ENCODE assay signal across 11 cellular contexts in genomic region chr17:28748852-28749515, GRCh38. TPM values are rescaled to one million over a fixed set of nuclear protein-coding genes. Genes with fewer than 3 reads are reported as not detected.
DNase-seq lines count a peak whose midpoint lies in the region; ATAC-seq and TF ChIP-seq lines count a peak whose summit lies in the region.
"Had no signal": no experiment of that assay in that cellular context is flagged by ENCODE, and none has a peak within 500 bp of the region (broad histone marks: within the 10 kb centered on the region; RNA-seq: fewer than 3 reads in every experiment).

No MANE protein-coding gene starts in this region.

- H3K4me2 ChIP-seq in Karpas-422 (ENCODE audit: low read depth, low read length, poor library complexity, severe bottlenecking) = no peak overlapping the region

- H3K9ac ChIP-seq in Karpas-422 (ENCODE audit: low read length) = no peak overlapping the region

- ATAC-seq in naive thymus-derived CD4-positive, alpha-beta T cell = no peak
- peak; percentile 1 for ATAC-seq in upper lobe of right lung
- ATAC-seq: natural killer cell treated with Interleukin-12 subunit alpha and Interleukin-12 subunit beta and Interleukin-15 and Interleukin-18, amount 100 ng/mL, for 72 hours had no signal

- H3K4me3 ChIP-seq in naive thymus-derived CD4-positive, alpha-beta T cell (ENCODE audit: low read length) = no peak overlapping the region
- H3K4me3 ChIP-seq in upper lobe of right lung (no peak overlapping the region), Karpas-422 (ENCODE audit: low read length) (no peak overlapping the region)

- H3K27ac Mint-ChIP-seq in activated naive CD4-positive, alpha-beta T cell treated with anti-CD3 and anti-CD28 coated beads, Interleukin-2, amount 10 ng/mL, durations not matched to agents 7 days and 5 days = no peak overlapping the region
- peak overlapping the region in 3 of 5 experiments; percentile 60 to 99 (median 83) for H3K27ac Mint-ChIP-seq in brain
- peak overlapping the region in 5 of 9 donors; percentile 2 to 80 (median 24) for H3K27ac Mint-ChIP-seq in naive thymus-derived CD4-positive, alpha-beta T cell
- H3K27ac Mint-ChIP-seq: natural killer cell treated with Interleukin-12 subunit alpha and Interleukin-12 subunit beta and Interleukin-15 and Interleukin-18, amount 100 ng/mL, for 72 hours had no signal

- H3K36me3 ChIP-seq in naive thymus-derived CD4-positive, alpha-beta T cell (ENCODE audit: control insufficient read depth in 2 of 3, insufficient read depth in 3 of 3, low read length in 3 of 3) = peaks cover 0 to 24% (median 0%) of the 10 kb centered on the region in 3 experiments
- H3K36me3 ChIP-seq in upper lobe of right lung (peaks cover 25% of the 10 kb centered on the region), Karpas-422 (ENCODE audit: insufficient read depth, low read length) (peaks cover 14% of the 10 kb centered on the region)

- peaks cover 6 to 24% of the 10 kb centered on the region in 2 donors for H3K4me1 ChIP-seq in naive thymus-derived CD4-positive, alpha-beta T cell (ENCODE audit: control insufficient read depth in 2 of 2, insufficient read depth in 2 of 2, low read length in 2 of 2)
- H3K4me1 ChIP-seq in upper lobe of right lung (peaks cover 49% of the 10 kb centered on the region), Karpas-422 (ENCODE audit: low read length) (peaks cover 19% of the 10 kb centered on the region)

- peak overlapping the region; percentile 15 for H3K4me3 Mint-ChIP-seq in activated naive CD4-positive, alpha-beta T cell treated with anti-CD3 and anti-CD28 coated beads, Interleukin-2, amount 10 ng/mL, durations not matched to agents 7 days and 5 days
- peak overlapping the region in 2 of 5 experiments; percentile 13 to 23 for H3K4me3 Mint-ChIP-seq in brain
- H3K4me3 Mint-ChIP-seq in naive thymus-derived CD4-positive, alpha-beta T cell = no peak overlapping the region
- H3K4me3 Mint-ChIP-seq: natural killer cell treated with Interleukin-12 subunit alpha and Interleukin-12 subunit beta and Interleukin-15 and Interleukin-18, amount 100 ng/mL, for 72 hours had no signal

- H3K27me3 ChIP-seq in naive thymus-derived CD4-positive, alpha-beta T cell (ENCODE audit: control insufficient read depth in 2 of 2, insufficient read depth in 2 of 2, low read length in 2 of 2) = no peaks in the 10 kb centered on the region
- H3K27me3 ChIP-seq in upper lobe of right lung (no peaks in the 10 kb centered on the region), Karpas-422 (ENCODE audit: low read length) (no peaks in the 10 kb centered on the region)

- peaks cover 33% of the 10 kb centered on the region for H4K20me1 ChIP-seq in Karpas-422 (ENCODE audit: insufficient read depth, low read depth, low read length)

- H3K27ac ChIP-seq in naive thymus-derived CD4-positive, alpha-beta T cell (ENCODE audit: low read depth, low read length) = no peak overlapping the region
- peak overlapping the region; percentile 94 for H3K27ac ChIP-seq in upper lobe of right lung
- no peak overlapping the region for H3K27ac ChIP-seq in Karpas-422 (ENCODE audit: low read length)

- H3K79me2 ChIP-seq in Karpas-422 (ENCODE audit: low read length) = peaks cover 34% of the 10 kb centered on the region

- H3K9me3 Mint-ChIP-seq in activated naive CD4-positive, alpha-beta T cell treated with anti-CD3 and anti-CD28 coated beads, Interleukin-2, amount 10 ng/mL, durations not matched to agents 7 days and 5 days = no peaks in the 10 kb centered on the region
- no peaks in the 10 kb centered on the region for H3K9me3 Mint-ChIP-seq in brain
- H3K9me3 Mint-ChIP-seq in naive thymus-derived CD4-positive, alpha-beta T cell = no peaks in the 10 kb centered on the region
- H3K9me3 Mint-ChIP-seq: natural killer cell treated with Interleukin-12 subunit alpha and Interleukin-12 subunit beta and Interleukin-15 and Interleukin-18, amount 100 ng/mL, for 72 hours had no signal

- H3K36me3 Mint-ChIP-seq in activated naive CD4-positive, alpha-beta T cell treated with anti-CD3 and anti-CD28 coated beads, Interleukin-2, amount 10 ng/mL, durations not matched to agents 7 days and 5 days = peaks cover 21% of the 10 kb centered on the region
- H3K36me3 Mint-ChIP-seq in brain = peaks cover 35% of the 10 kb centered on the region
- peaks cover 0 to 6% (median 0%) of the 10 kb centered on the region in 5 donors for H3K36me3 Mint-ChIP-seq in naive thymus-derived CD4-positive, alpha-beta T cell
- H3K36me3 Mint-ChIP-seq: natural killer cell treated with Interleukin-12 subunit alpha and Interleukin-12 subunit beta and Interleukin-15 and Interleukin-18, amount 100 ng/mL, for 72 hours had no signal

- peaks cover 42% of the 10 kb centered on the region for H3K4me1 Mint-ChIP-seq in activated naive CD4-positive, alpha-beta T cell treated with anti-CD3 and anti-CD28 coated beads, Interleukin-2, amount 10 ng/mL, durations not matched to agents 7 days and 5 days
- H3K4me1 Mint-ChIP-seq in brain = peaks cover 52% of the 10 kb centered on the region
- H3K4me1 Mint-ChIP-seq in naive thymus-derived CD4-positive, alpha-beta T cell = peaks cover 0 to 37% (median 21%) of the 10 kb centered on the region in 7 donors

- TF ChIP-seq CTCF in brain (conservative IDR thresholded peaks at IDR 0.05) = no peak
- no peak for TF ChIP-seq CTCF in upper lobe of right lung (IDR thresholded peaks at IDR 0.05)

- CTCF ChIA-PET in activated naive CD4-positive, alpha-beta T cell treated with anti-CD3 and anti-CD28 coated beads, Interleukin-2, amount 10 ng/mL, durations not matched to agents 7 days and 5 days (lab: Charles Lee) = interaction anchor here (0.8 to 15.0 kb wide), 10 partner anchors 14 to 201 kb away, joined by 3 to 415 read pairs (median 3); partner anchors contain the start of genes FLOT2, NEK8, RPL23A and TLCD1
- CTCF ChIA-PET in naive thymus-derived CD4-positive, alpha-beta T cell (lab: Charles Lee) = interaction anchor here (0.6 to 14.7 kb wide), 6 partner anchors 14 to 199 kb away, joined by 3 to 331 read pairs (median 8); partner anchors contain the start of genes NEK8, RPL23A and TLCD1

- no peaks in the 10 kb centered on the region for H3K27me3 Mint-ChIP-seq in activated naive CD4-positive, alpha-beta T cell treated with anti-CD3 and anti-CD28 coated beads, Interleukin-2, amount 10 ng/mL, durations not matched to agents 7 days and 5 days
- H3K27me3 Mint-ChIP-seq in brain = peaks cover 8% of the 10 kb centered on the region
- H3K27me3 Mint-ChIP-seq in naive thymus-derived CD4-positive, alpha-beta T cell = no peaks in the 10 kb centered on the region
- H3K27me3 Mint-ChIP-seq: natural killer cell treated with Interleukin-12 subunit alpha and Interleukin-12 subunit beta and Interleukin-15 and Interleukin-18, amount 100 ng/mL, for 72 hours had no signal

- no peaks in the 10 kb centered on the region for H3K9me3 ChIP-seq in naive thymus-derived CD4-positive, alpha-beta T cell (ENCODE audit: control insufficient read depth in 2 of 3, low read length in 3 of 3)
- no peaks in the 10 kb centered on the region for H3K9me3 ChIP-seq in upper lobe of right lung
- H3K9me3 ChIP-seq in Karpas-422 (ENCODE audit: low read length) = no peaks in the 10 kb centered on the region

- no peak overlapping the region for H2AFZ ChIP-seq in Karpas-422 (ENCODE audit: low read length)

- POLR2A ChIA-PET in naive thymus-derived CD4-positive, alpha-beta T cell (lab: Charles Lee) = interaction anchor here (0.6 to 16.9 kb wide), 4 partner anchors 21 to 122 kb away, joined by 4 to 269 read pairs (median 6); partner anchors contain the start of genes NEK8, RPL23A and TLCD1

- intact Hi-C loops in naive thymus-derived CD4-positive, alpha-beta T cell (cut with micrococcal nuclease) = no loop called here
- intact Hi-C loops in upper lobe of right lung (cut with DNase I) = no loop called here

- DNase-seq in activated naive CD4-positive, alpha-beta T cell treated with anti-CD3 and anti-CD28 coated beads, Interleukin-2, amount 10 ng/mL, durations not matched to agents 7 days and 5 days = no peak
- no peak for DNase-seq in activated naive CD4-positive, alpha-beta T cell treated with anti-CD3 and anti-CD28 coated beads, Interleukin-2, amount 50 U/mL, for 16 hours
- DNase-seq in naive thymus-derived CD4-positive, alpha-beta T cell = no peak
- peak; percentile 66 for DNase-seq in upper lobe of right lung
- no peak for DNase-seq in Karpas-422
- no peak for DNase-seq in HT-29 (ENCODE audit: low spot score)
- DNase-seq in NCI-H524 treated with DMSO at 0.1 percent for 48 hours (lab: John Stamatoyannopoulos, UW) = no peak
- DNase-seq: effector CD8-positive, alpha-beta T cell; NCI-H2081 treated with DMSO at 0.1 percent for 48 hours had no signal

- H3K9me2 ChIP-seq in Karpas-422 (replicated peaks; ENCODE audit: insufficient read depth, low read length) = no peaks in the 10 kb centered on the region

RNA-seq across cellular contexts. Expression of gene TRAF4, which starts 5.2 kb away (rescaled TPM):
- 53.8 TPM for polyA plus RNA-seq in brain (ENCODE audit: insufficient read depth, low read depth, low replicate concordance)
- total RNA-seq in naive thymus-derived CD4-positive, alpha-beta T cell = 100 to 1,000 TPM in 2 of 5 experiments, 10 to 100 TPM in 3; 22.3 to 228 (median 81.6) TPM
- 1 to 10 TPM; 1.3 to 2.3 TPM for polyA plus RNA-seq in naive thymus-derived CD4-positive, alpha-beta T cell
- total RNA-seq in upper lobe of right lung = 65.9 TPM
- total RNA-seq in Karpas-422 (2014; rRNA removed; shearing (Covaris generic); ENCODE audit: low replicate concordance) = 40.1 and 40.7 TPM in 2 replicates
- 295 and 307 TPM in 2 replicates for total RNA-seq in HT-29 (2014; rRNA removed; shearing (Covaris generic))

RNA-seq across cellular contexts. Expression of gene NEK8, which starts 20.4 kb away (rescaled TPM):
- polyA plus RNA-seq in brain (ENCODE audit: insufficient read depth, low read depth, low replicate concordance) = 2.1 TPM
- 10 to 100 TPM in 3 of 5 experiments, 1 to 10 TPM in 2; 7.5 to 12.8 (median 11.3) TPM for total RNA-seq in naive thymus-derived CD4-positive, alpha-beta T cell
- 1 to 10 TPM; 3.3 to 4.5 TPM for polyA plus RNA-seq in naive thymus-derived CD4-positive, alpha-beta T cell
- 8.4 TPM for total RNA-seq in upper lobe of right lung
- total RNA-seq in Karpas-422 (2014; rRNA removed; shearing (Covaris generic); ENCODE audit: low replicate concordance) = 9.4 and 13.8 TPM in 2 replicates
- 13.9 and 15.0 TPM in 2 replicates for total RNA-seq in HT-29 (2014; rRNA removed; shearing (Covaris generic))

RNA-seq across cellular contexts. Expression of gene TLCD1, which starts 23.0 kb away (rescaled TPM):
- polyA plus RNA-seq in brain (ENCODE audit: insufficient read depth, low read depth, low replicate concordance) = 7.0 TPM
- 1 to 10 TPM in 1 of 5 experiments, under 1 TPM in 2, not detected in 2; 0.69 to 3.0 (median 0.79) TPM for total RNA-seq in naive thymus-derived CD4-positive, alpha-beta T cell
- not detected for polyA plus RNA-seq in naive thymus-derived CD4-positive, alpha-beta T cell
- total RNA-seq in upper lobe of right lung = 16.2 TPM
- 2.1 and 3.8 TPM in 2 replicates for total RNA-seq in Karpas-422 (2014; rRNA removed; shearing (Covaris generic); ENCODE audit: low replicate concordance)
- 30.6 and 44.6 TPM in 2 replicates for total RNA-seq in HT-29 (2014; rRNA removed; shearing (Covaris generic))

RNA-seq across cellular contexts. Expression of gene RPL23A, which starts 29.2 kb away (rescaled TPM):
- 1,609 TPM for polyA plus RNA-seq in brain (ENCODE audit: insufficient read depth, low read depth, low replicate concordance)
- total RNA-seq in naive thymus-derived CD4-positive, alpha-beta T cell = 1,000 to 10,000 TPM; 1,887 to 3,452 (median 3,095) TPM
- polyA plus RNA-seq in naive thymus-derived CD4-positive, alpha-beta T cell = 1,000 to 10,000 TPM; 5,029 to 6,337 TPM
- total RNA-seq in upper lobe of right lung = 1,221 TPM
- total RNA-seq in Karpas-422 (2014; rRNA removed; shearing (Covaris generic); ENCODE audit: low replicate concordance) = 1,170 and 1,763 TPM in 2 replicates
- total RNA-seq in HT-29 (2014; rRNA removed; shearing (Covaris generic)) = 601 and 602 TPM in 2 replicates

RNA-seq across cellular contexts. Expression of gene RAB34, which starts 31.3 kb away (rescaled TPM):
- 41.9 TPM for polyA plus RNA-seq in brain (ENCODE audit: insufficient read depth, low read depth, low replicate concordance)
- 10 to 100 TPM; 11.0 to 50.2 (median 16.4) TPM for total RNA-seq in naive thymus-derived CD4-positive, alpha-beta T cell
- 10 to 100 TPM; 12.2 to 19.2 TPM for polyA plus RNA-seq in naive thymus-derived CD4-positive, alpha-beta T cell
- total RNA-seq in upper lobe of right lung = 63.5 TPM
- total RNA-seq in Karpas-422 (2014; rRNA removed; shearing (Covaris generic); ENCODE audit: low replicate concordance) = not detected in 2 replicates
- 0.97 TPM in 1 of 2 replicates, not detected in the other for total RNA-seq in HT-29 (2014; rRNA removed; shearing (Covaris generic))
